1 cellular context compared by ENCODE assay signal in genomic region chr5:108634951-108635288, GRCh38.
TF ChIP-seq lines count a peak whose summit lies in the region.

No MANE protein-coding gene starts in this region.

TF ChIP-seq in SK-N-SH, 30 proteins besides CTCF, POLR2A, EP300 and RAD21 (continued from another document):
- no peak for TF ChIP-seq PBX3 (IDR thresholded peaks at IDR 0.05)
- TF ChIP-seq RXRA (IDR thresholded peaks at IDR 0.05; ENCODE audit: borderline replicate concordance, low read depth), result no peak
